Comparison of ENCODE assay signal across 11 cellular contexts in genomic region chr7:92720604-92721350, GRCh38.
A peak's percentile ranks its signal among the peaks of the same experiment; 100 is the strongest.
DNase-seq lines count a peak whose midpoint lies in the region; ATAC-seq and TF ChIP-seq lines count a peak whose summit lies in the region.
"Had no signal": no experiment of that assay in that cellular context is flagged by ENCODE, and none has a peak within 500 bp of the region (broad histone marks: within the 10 kb centered on the region; RNA-seq: fewer than 3 reads in every experiment).

No MANE protein-coding gene starts in this region.

- intact Hi-C loops in activated CD4-positive, alpha-beta T cell treated with anti-CD3 and anti-CD28 coated beads for 36 hours (cut with DNase I, micrococcal nuclease), result no loop called here

- POLR2A ChIA-PET in activated CD4-positive, alpha-beta T cell treated with anti-CD3 and anti-CD28 coated beads for 36 hours (lab: Charles Lee), result interaction anchor here (0.6 kb wide), 1 partner anchor 87 kb away, joined by 3 read pairs; no protein-coding TSS in a partner anchor

- no peak for DNase-seq in activated CD4-positive, alpha-beta T cell treated with anti-CD3 and anti-CD28 coated beads for 36 hours
- no peak for DNase-seq in activated CD4-positive, alpha-beta T cell treated with anti-CD3 and anti-CD28 coated beads for 48 hours
- DNase-seq in fibroblast of villous mesenchyme (ENCODE audit: low read depth) (no peak), caudate nucleus (lab: John Stamatoyannopoulos, UW) (no peak), amniotic stem cell (lab: John Stamatoyannopoulos, UW) (no peak), AG08395 (ENCODE audit: low spot score) (no peak)
- DNase-seq: mesendoderm had no signal

- no peak overlapping the region for H3K4me3 ChIP-seq in fibroblast of villous mesenchyme (ENCODE audit: low read depth, low read length)

- H3K9me3 Mint-ChIP-seq in activated CD4-positive, alpha-beta T cell treated with anti-CD3 and anti-CD28 coated beads for 36 hours (ENCODE audit: low read depth), result no peaks in the 10 kb centered on the region

- H3K36me3 Mint-ChIP-seq in activated CD4-positive, alpha-beta T cell treated with anti-CD3 and anti-CD28 coated beads for 36 hours (ENCODE audit: low read depth), result peaks cover 66% of the 10 kb centered on the region

- no peak for ATAC-seq in activated CD4-positive, alpha-beta T cell treated with anti-CD3 and anti-CD28 coated beads for 36 hours
- ATAC-seq in GM21576 (IDR thresholded peaks at IDR 0.05; ENCODE audit: unreplicated experiment) (peak; percentile 71), HG03442 (IDR thresholded peaks at IDR 0.05; ENCODE audit: unreplicated experiment) (peak; percentile 72)
- ATAC-seq: esophagus mucosa, HCT116 had no signal

- H3K27me3 Mint-ChIP-seq in activated CD4-positive, alpha-beta T cell treated with anti-CD3 and anti-CD28 coated beads for 36 hours, result no peaks in the 10 kb centered on the region

- peak overlapping the region; percentile 62 for H3K27ac Mint-ChIP-seq in activated CD4-positive, alpha-beta T cell treated with anti-CD3 and anti-CD28 coated beads for 36 hours

- CTCF ChIA-PET in activated CD4-positive, alpha-beta T cell treated with anti-CD3 and anti-CD28 coated beads for 36 hours (lab: Charles Lee), result interaction anchor here (0.5 to 1.1 kb wide), 5 partner anchors 11 to 111 kb away, joined by 3 to 4 read pairs (median 3); no protein-coding TSS in a partner anchor

- TF ChIP-seq CTCF in fibroblast of villous mesenchyme (IDR thresholded peaks at IDR 0.05; ENCODE audit: insufficient read depth, low read depth, low read length), result peak; percentile 5

- peaks cover 62% of the 10 kb centered on the region for H3K4me1 Mint-ChIP-seq in activated CD4-positive, alpha-beta T cell treated with anti-CD3 and anti-CD28 coated beads for 36 hours

- H3K27ac ChIP-seq in caudate nucleus (ENCODE audit: low read depth, low read length), result no peak overlapping the region

- no peak overlapping the region for H3K4me3 Mint-ChIP-seq in activated CD4-positive, alpha-beta T cell treated with anti-CD3 and anti-CD28 coated beads for 36 hours
